18 cellular contexts compared by ENCODE assay signal in genomic region chr16:54266363-54266955, GRCh38. TPM values are rescaled to one million over a fixed set of nuclear protein-coding genes. Genes with fewer than 3 reads are reported as not detected.
A peak's percentile ranks its signal among the peaks of the same experiment; 100 is the strongest.
DNase-seq lines count a peak whose midpoint lies in the region; ATAC-seq and TF ChIP-seq lines count a peak whose summit lies in the region.
"Had no signal": no experiment of that assay in that cellular context is flagged by ENCODE, and none has a peak within 500 bp of the region (broad histone marks: within the 10 kb centered on the region; RNA-seq: fewer than 3 reads in every experiment).

No MANE protein-coding gene starts in this region.

- peaks cover 13% of the 10 kb centered on the region for H3K4me1 Mint-ChIP-seq in HFFc6 (ENCODE audit: low read depth)
- H3K4me1 Mint-ChIP-seq: activated naive CD8-positive, alpha-beta T cell treated with anti-CD3 and anti-CD28 coated beads, Interleukin-2, amount 50 U/mL, for 24 hours; CD8-positive, alpha-beta memory T cell; stimulated activated effector memory CD8-positive, alpha-beta T cell treated with anti-CD3 and anti-CD28 coated beads, Interleukin-12 subunit alpha, Interleukin-12 subunit beta, amount 100 ng/mL, for 72 hours had no signal

- no peaks in the 10 kb centered on the region for H3K9me3 Mint-ChIP-seq in HFFc6
- H3K9me3 Mint-ChIP-seq: activated naive CD8-positive, alpha-beta T cell treated with anti-CD3 and anti-CD28 coated beads, Interleukin-2, amount 50 U/mL, for 24 hours; stimulated activated effector memory CD8-positive, alpha-beta T cell treated with anti-CD3 and anti-CD28 coated beads, Interleukin-12 subunit alpha, Interleukin-12 subunit beta, amount 100 ng/mL, for 72 hours had no signal

- peak; percentile 80 for ATAC-seq in Right ventricle myocardium inferior
- no peak for ATAC-seq in GM19328 (IDR thresholded peaks at IDR 0.05; ENCODE audit: unreplicated experiment)
- ATAC-seq: activated naive CD8-positive, alpha-beta T cell treated with anti-CD3 and anti-CD28 coated beads, Interleukin-2, amount 50 U/mL, for 24 hours; stimulated activated effector memory CD8-positive, alpha-beta T cell treated with anti-CD3 and anti-CD28 coated beads, Interleukin-12 subunit alpha, Interleukin-12 subunit beta, amount 100 ng/mL, for 72 hours had no signal

- DNase-seq in Right ventricle myocardium inferior (ENCODE audit: missing footprints) (no peak), cardiac septum (ENCODE audit: low spot score) (no peak), coronary artery (ENCODE audit: low spot score) (peak; percentile 40), islet precursor cell (peak; percentile 1), ureter (ENCODE audit: low spot score) (no peak), amygdala (lab: John Stamatoyannopoulos, UW) (no peak), HFFc6 (no peak)
- DNase-seq: activated naive CD8-positive, alpha-beta T cell treated with anti-CD3 and anti-CD28 coated beads, Interleukin-2, amount 50 U/mL, for 24 hours; activated T-cell treated with anti-CD3 and anti-CD28 coated beads, Interleukin-2, amount 50 U/mL, for 48 hours; CD8-positive, alpha-beta memory T cell; EL; kidney glomerular epithelial cell; NCI-H1092 treated with DMSO at 0.1 percent for 48 hours; NCI-H345; transverse colon had no signal

- TF ChIP-seq CTCF in coronary artery (IDR thresholded peaks at IDR 0.05) = no peak
- TF ChIP-seq CTCF in HFFc6 (IDR thresholded peaks at IDR 0.05) = no peak

- H3K27ac ChIP-seq in coronary artery = no peak overlapping the region
- H3K27ac ChIP-seq: SK-N-MC, transverse colon had no signal

- intact Hi-C loops in Right ventricle myocardium inferior (cut with DNase I) = loop anchor here (2.0 to 5.0 kb wide), 2 partner anchors 28 to 74 kb away; no protein-coding TSS in a partner anchor
- intact Hi-C loops in cardiac septum (cut with DNase I) = no loop called here

- H3K27ac Mint-ChIP-seq in HFFc6 = no peak overlapping the region
- H3K27ac Mint-ChIP-seq: activated naive CD8-positive, alpha-beta T cell treated with anti-CD3 and anti-CD28 coated beads, Interleukin-2, amount 50 U/mL, for 24 hours; CD8-positive, alpha-beta memory T cell; stimulated activated effector memory CD8-positive, alpha-beta T cell treated with anti-CD3 and anti-CD28 coated beads, Interleukin-12 subunit alpha, Interleukin-12 subunit beta, amount 100 ng/mL, for 72 hours had no signal

- H3K4me3 Mint-ChIP-seq in HFFc6 = no peak overlapping the region
- H3K4me3 Mint-ChIP-seq: activated naive CD8-positive, alpha-beta T cell treated with anti-CD3 and anti-CD28 coated beads, Interleukin-2, amount 50 U/mL, for 24 hours; CD8-positive, alpha-beta memory T cell; stimulated activated effector memory CD8-positive, alpha-beta T cell treated with anti-CD3 and anti-CD28 coated beads, Interleukin-12 subunit alpha, Interleukin-12 subunit beta, amount 100 ng/mL, for 72 hours had no signal

- peaks cover 27% of the 10 kb centered on the region for H3K27me3 Mint-ChIP-seq in HFFc6 (ENCODE audit: insufficient read depth)

- H3K36me3 Mint-ChIP-seq in HFFc6 (ENCODE audit: low read depth) = 0 out of 2 replicates have a peak, but pooled peaks cover 5% of the 10 kb centered on the region
- H3K36me3 Mint-ChIP-seq: CD8-positive, alpha-beta memory T cell; stimulated activated effector memory CD8-positive, alpha-beta T cell treated with anti-CD3 and anti-CD28 coated beads, Interleukin-12 subunit alpha, Interleukin-12 subunit beta, amount 100 ng/mL, for 72 hours had no signal

- H3K4me3 ChIP-seq in coronary artery = no peak overlapping the region
- H3K4me3 ChIP-seq: SK-N-MC, transverse colon had no signal

RNA-seq across cellular contexts. Expression of gene IRX3, which starts 20.1 kb away (rescaled TPM):
- 38.8 TPM for total RNA-seq in Right ventricle myocardium inferior
- 70.2 TPM for total RNA-seq in cardiac septum
- 10.9 TPM for total RNA-seq in ureter
- 10 to 100 TPM in 4 of 6 experiments, 1 to 10 TPM in 2; 5.9 to 19.4 (median 17.3) TPM for total RNA-seq in HFFc6 (2021; fragmentation: NEBNext Ultra II Directional; extraction: Animal tissue kit (Norgen Biotek cat#: 25700))
- total RNA-seq: CD8-positive, alpha-beta memory T cell had no signal

Comparison
In these comparisons a context has a peak if more than half of its experiments do, and no peak if none do; other contexts are left out.
1. DNase-seq: peak in coronary artery (single experiment) and islet precursor cell (single experiment); none in Right ventricle myocardium inferior (single experiment), cardiac septum (single experiment), ureter (single experiment), amygdala (0 of 56) and HFFc6 (single experiment).